2 cellular contexts compared by ENCODE assay signal in the genomic region with DNA sequence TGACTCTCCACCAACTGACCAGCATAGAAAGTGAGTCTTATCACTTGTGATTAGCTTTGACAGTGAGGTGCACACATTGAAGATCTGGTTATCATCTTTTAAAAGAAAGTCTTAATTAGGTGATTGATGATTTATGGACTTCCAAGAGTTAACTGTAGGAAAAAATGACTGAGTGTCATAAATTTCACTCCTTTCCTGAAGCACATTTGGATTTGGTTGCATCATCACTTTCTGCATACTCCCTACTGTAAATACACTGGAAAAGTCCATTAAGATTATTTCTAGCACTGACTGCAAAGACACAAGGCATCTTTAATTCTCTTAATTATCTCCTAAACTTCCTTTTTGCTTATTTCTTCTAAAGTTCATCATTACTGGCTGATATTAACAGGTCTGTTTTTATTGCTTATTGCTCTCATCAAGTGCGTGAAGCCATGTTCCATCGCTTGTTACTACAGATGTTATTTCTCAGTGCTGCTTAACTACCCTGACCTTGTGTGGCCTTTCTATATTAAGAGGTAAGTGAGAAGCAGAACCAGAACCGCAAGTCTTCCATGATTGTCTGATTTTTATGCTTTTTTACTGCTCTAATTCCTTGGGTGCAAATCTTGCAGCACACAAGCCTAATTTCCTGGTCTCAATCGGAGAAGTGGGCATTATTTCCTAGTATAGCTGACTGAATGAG.
TF ChIP-seq lines count a peak whose summit lies in the region.

No MANE protein-coding gene starts in this region.

TF ChIP-seq in HEK293, 187 proteins besides CTCF, POLR2A, EP300 and RAD21 (continued from another document):
- no peak for TF ChIP-seq REST (tag by site-specific recombination; IDR thresholded peaks at IDR 0.05)

TF ChIP-seq in K562, 482 proteins besides CTCF, POLR2A, EP300 and RAD21 (continued from another document):
- TF ChIP-seq, protein P1, sequence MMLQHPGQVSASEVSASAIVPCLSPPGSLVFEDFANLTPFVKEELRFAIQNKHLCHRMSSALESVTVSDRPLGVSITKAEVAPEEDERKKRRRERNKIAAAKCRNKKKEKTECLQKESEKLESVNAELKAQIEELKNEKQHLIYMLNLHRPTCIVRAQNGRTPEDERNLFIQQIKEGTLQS (IDR thresholded peaks at IDR 0.05), result peak; percentile 91
- TF ChIP-seq, protein P1 (CRISPR knock-in tag; conservative IDR thresholded peaks at IDR 0.05), result no peak
- no peak for TF ChIP-seq ZSCAN29 (IDR thresholded peaks at IDR 0.05)
- TF ChIP-seq TCFL5 (CRISPR knock-in tag; conservative IDR thresholded peaks at IDR 0.05), result no peak
- TF ChIP-seq FOSL1 (tag; conservative IDR thresholded peaks at IDR 0.05), result 0 out of 2 replicates have a peak, but pooled peaks have one; percentile 19
- TF ChIP-seq, protein P2, sequence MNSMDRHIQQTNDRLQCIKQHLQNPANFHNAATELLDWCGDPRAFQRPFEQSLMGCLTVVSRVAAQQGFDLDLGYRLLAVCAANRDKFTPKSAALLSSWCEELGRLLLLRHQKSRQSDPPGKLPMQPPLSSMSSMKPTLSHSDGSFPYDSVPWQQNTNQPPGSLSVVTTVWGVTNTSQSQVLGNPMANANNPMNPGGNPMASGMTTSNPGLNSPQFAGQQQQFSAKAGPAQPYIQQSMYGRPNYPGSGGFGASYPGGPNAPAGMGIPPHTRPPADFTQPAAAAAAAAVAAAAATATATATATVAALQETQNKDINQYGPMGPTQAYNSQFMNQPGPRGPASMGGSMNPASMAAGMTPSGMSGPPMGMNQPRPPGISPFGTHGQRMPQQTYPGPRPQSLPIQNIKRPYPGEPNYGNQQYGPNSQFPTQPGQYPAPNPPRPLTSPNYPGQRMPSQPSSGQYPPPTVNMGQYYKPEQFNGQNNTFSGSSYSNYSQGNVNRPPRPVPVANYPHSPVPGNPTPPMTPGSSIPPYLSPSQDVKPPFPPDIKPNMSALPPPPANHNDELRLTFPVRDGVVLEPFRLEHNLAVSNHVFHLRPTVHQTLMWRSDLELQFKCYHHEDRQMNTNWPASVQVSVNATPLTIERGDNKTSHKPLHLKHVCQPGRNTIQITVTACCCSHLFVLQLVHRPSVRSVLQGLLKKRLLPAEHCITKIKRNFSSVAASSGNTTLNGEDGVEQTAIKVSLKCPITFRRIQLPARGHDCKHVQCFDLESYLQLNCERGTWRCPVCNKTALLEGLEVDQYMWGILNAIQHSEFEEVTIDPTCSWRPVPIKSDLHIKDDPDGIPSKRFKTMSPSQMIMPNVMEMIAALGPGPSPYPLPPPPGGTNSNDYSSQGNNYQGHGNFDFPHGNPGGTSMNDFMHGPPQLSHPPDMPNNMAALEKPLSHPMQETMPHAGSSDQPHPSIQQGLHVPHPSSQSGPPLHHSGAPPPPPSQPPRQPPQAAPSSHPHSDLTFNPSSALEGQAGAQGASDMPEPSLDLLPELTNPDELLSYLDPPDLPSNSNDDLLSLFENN (IDR thresholded peaks at IDR 0.05; ENCODE audit: low read depth in 2 of 2, low read length in 2 of 2), result no peak
- TF ChIP-seq MEIS2 (IDR thresholded peaks at IDR 0.05; ENCODE audit: partially characterized antibody), result peak; percentile 79
- TF ChIP-seq ZNF384 (IDR thresholded peaks at IDR 0.05; ENCODE audit: low read depth, low read length), result no peak
- peak; percentile 65 for TF ChIP-seq CEBPB (tag; IDR thresholded peaks at IDR 0.05)
- no peak for TF ChIP-seq ETV6 (IDR thresholded peaks at IDR 0.05; ENCODE audit: borderline replicate concordance in 1 of 2, low read depth in 2 of 2, low read length in 1 of 2)
- no peak for TF ChIP-seq ETV6 (CRISPR knock-in tag; IDR thresholded peaks at IDR 0.05; ENCODE audit: borderline replicate concordance)
- TF ChIP-seq, protein P3, sequence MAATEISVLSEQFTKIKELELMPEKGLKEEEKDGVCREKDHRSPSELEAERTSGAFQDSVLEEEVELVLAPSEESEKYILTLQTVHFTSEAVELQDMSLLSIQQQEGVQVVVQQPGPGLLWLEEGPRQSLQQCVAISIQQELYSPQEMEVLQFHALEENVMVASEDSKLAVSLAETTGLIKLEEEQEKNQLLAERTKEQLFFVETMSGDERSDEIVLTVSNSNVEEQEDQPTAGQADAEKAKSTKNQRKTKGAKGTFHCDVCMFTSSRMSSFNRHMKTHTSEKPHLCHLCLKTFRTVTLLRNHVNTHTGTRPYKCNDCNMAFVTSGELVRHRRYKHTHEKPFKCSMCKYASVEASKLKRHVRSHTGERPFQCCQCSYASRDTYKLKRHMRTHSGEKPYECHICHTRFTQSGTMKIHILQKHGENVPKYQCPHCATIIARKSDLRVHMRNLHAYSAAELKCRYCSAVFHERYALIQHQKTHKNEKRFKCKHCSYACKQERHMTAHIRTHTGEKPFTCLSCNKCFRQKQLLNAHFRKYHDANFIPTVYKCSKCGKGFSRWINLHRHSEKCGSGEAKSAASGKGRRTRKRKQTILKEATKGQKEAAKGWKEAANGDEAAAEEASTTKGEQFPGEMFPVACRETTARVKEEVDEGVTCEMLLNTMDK (IDR thresholded peaks at IDR 0.05; ENCODE audit: borderline replicate concordance, insufficient read depth, low read depth, low read length, poor library complexity, severe bottlenecking), result no peak
- no peak for TF ChIP-seq E2F5 (CRISPR knock-in tag; IDR thresholded peaks at IDR 0.05)
- TF ChIP-seq CREM (IDR thresholded peaks at IDR 0.05; ENCODE audit: low read depth), result no peak
- 0 out of 2 replicates have a peak, but pooled peaks have one; percentile 23 for TF ChIP-seq MAFG (tag; conservative IDR thresholded peaks at IDR 0.05)
- TF ChIP-seq ZBTB12 (CRISPR knock-in tag; IDR thresholded peaks at IDR 0.05), result no peak
- TF ChIP-seq, protein P4, sequence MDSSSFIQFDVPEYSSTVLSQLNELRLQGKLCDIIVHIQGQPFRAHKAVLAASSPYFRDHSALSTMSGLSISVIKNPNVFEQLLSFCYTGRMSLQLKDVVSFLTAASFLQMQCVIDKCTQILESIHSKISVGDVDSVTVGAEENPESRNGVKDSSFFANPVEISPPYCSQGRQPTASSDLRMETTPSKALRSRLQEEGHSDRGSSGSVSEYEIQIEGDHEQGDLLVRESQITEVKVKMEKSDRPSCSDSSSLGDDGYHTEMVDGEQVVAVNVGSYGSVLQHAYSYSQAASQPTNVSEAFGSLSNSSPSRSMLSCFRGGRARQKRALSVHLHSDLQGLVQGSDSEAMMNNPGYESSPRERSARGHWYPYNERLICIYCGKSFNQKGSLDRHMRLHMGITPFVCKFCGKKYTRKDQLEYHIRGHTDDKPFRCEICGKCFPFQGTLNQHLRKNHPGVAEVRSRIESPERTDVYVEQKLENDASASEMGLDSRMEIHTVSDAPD (CRISPR knock-in tag; IDR thresholded peaks at IDR 0.05), result no peak
- TF ChIP-seq, protein P5, sequence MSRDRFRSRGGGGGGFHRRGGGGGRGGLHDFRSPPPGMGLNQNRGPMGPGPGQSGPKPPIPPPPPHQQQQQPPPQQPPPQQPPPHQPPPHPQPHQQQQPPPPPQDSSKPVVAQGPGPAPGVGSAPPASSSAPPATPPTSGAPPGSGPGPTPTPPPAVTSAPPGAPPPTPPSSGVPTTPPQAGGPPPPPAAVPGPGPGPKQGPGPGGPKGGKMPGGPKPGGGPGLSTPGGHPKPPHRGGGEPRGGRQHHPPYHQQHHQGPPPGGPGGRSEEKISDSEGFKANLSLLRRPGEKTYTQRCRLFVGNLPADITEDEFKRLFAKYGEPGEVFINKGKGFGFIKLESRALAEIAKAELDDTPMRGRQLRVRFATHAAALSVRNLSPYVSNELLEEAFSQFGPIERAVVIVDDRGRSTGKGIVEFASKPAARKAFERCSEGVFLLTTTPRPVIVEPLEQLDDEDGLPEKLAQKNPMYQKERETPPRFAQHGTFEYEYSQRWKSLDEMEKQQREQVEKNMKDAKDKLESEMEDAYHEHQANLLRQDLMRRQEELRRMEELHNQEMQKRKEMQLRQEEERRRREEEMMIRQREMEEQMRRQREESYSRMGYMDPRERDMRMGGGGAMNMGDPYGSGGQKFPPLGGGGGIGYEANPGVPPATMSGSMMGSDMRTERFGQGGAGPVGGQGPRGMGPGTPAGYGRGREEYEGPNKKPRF (IDR thresholded peaks at IDR 0.05; ENCODE audit: low read depth, low read length), result no peak
